In genomic region chr17:79864147-79864546, GRCh38 we compare ENCODE assay signal across 25 cellular contexts.
"Had no signal": no experiment of that assay in that cellular context is flagged by ENCODE, and none has a peak within 500 bp of the region (broad histone marks: within the 10 kb centered on the region; RNA-seq: fewer than 3 reads in every experiment).

No MANE protein-coding gene starts in this region.

- H3K4me3 ChIP-seq: left lung, mucosa of descending colon, ovary, skin epidermis, spleen, tibial nerve, uterus had no signal

- ATAC-seq: left colon; left lung; mucosa of descending colon; naive thymus-derived CD4-positive, alpha-beta T cell; natural killer cell treated with Interleukin-12 subunit alpha and Interleukin-12 subunit beta and Interleukin-15 and Interleukin-18, amount 100 ng/mL, for 72 hours; right cardiac atrium; sciatic nerve; stimulated activated memory B cell treated with anti-CD40 and anti-IgM and Interleukin-4, amounts not matched to agents 10 μg/mL and 1 μg/mL and 100 μg/mL, for 72 hours; stimulated activated naive CD8-positive, alpha-beta T cell treated with anti-CD3 and anti-CD28 coated beads, Interleukin-15, amount 100 ng/mL, for 72 hours had no signal

- H3K4me3 Mint-ChIP-seq: memory B cell; naive thymus-derived CD4-positive, alpha-beta T cell; natural killer cell treated with Interleukin-12 subunit alpha and Interleukin-12 subunit beta and Interleukin-15 and Interleukin-18, amount 100 ng/mL, for 72 hours; stimulated activated memory B cell treated with anti-CD40 and anti-IgM and Interleukin-4, amounts not matched to agents 10 μg/mL and 1 μg/mL and 100 μg/mL, for 72 hours; stimulated activated naive CD8-positive, alpha-beta T cell treated with anti-CD3 and anti-CD28 coated beads, Interleukin-15, amount 100 ng/mL, for 72 hours; type B pancreatic cell had no signal

- H3K9me3 Mint-ChIP-seq: memory B cell; naive thymus-derived CD4-positive, alpha-beta T cell; natural killer cell treated with Interleukin-12 subunit alpha and Interleukin-12 subunit beta and Interleukin-15 and Interleukin-18, amount 100 ng/mL, for 72 hours; stimulated activated memory B cell treated with anti-CD40 and anti-IgM and Interleukin-4, amounts not matched to agents 10 μg/mL and 1 μg/mL and 100 μg/mL, for 72 hours; stimulated activated naive CD8-positive, alpha-beta T cell treated with anti-CD3 and anti-CD28 coated beads, Interleukin-15, amount 100 ng/mL, for 72 hours; type B pancreatic cell had no signal

- H3K36me3 Mint-ChIP-seq: memory B cell; naive thymus-derived CD4-positive, alpha-beta T cell; natural killer cell treated with Interleukin-12 subunit alpha and Interleukin-12 subunit beta and Interleukin-15 and Interleukin-18, amount 100 ng/mL, for 72 hours; stimulated activated memory B cell treated with anti-CD40 and anti-IgM and Interleukin-4, amounts not matched to agents 10 μg/mL and 1 μg/mL and 100 μg/mL, for 72 hours; type B pancreatic cell had no signal

- H3K27ac Mint-ChIP-seq: memory B cell; natural killer cell treated with Interleukin-12 subunit alpha and Interleukin-12 subunit beta and Interleukin-15 and Interleukin-18, amount 100 ng/mL, for 72 hours; progenitor cell of endocrine pancreas; stimulated activated memory B cell treated with anti-CD40 and anti-IgM and Interleukin-4, amounts not matched to agents 10 μg/mL and 1 μg/mL and 100 μg/mL, for 72 hours; type B pancreatic cell had no signal

- H3K36me3 ChIP-seq: left lung, ovary, spleen, tibial nerve, uterus had no signal

- H3K4me1 ChIP-seq: left lung, tibial nerve, uterus had no signal

- H3K27ac ChIP-seq: left lung, ovary, skin epidermis, spleen, tibial nerve, uterus had no signal

- H3K9me3 ChIP-seq: left lung, mucosa of descending colon, ovary, spleen, tibial nerve, uterus had no signal

- DNase-seq: hippocampal formation; kidney glomerular epithelial cell; left colon; midbrain; naive thymus-derived CD4-positive, alpha-beta T cell; ovary; stimulated activated CD4-positive, alpha-beta T cell treated with anti-CD3 and anti-CD28 coated beads, Interleukin-2, amount 100 ng/mL, for 48 hours; stimulated activated CD4-positive, alpha-beta T cell treated with anti-CD3 and anti-CD28 coated beads, Interleukin-4, amount 100 ng/mL, for 4 hours; stimulated activated CD8-positive, alpha-beta memory T cell treated with anti-CD3 and anti-CD28 coated beads, Interleukin-4, amount 100 ng/mL, for 48 hours; stimulated activated naive CD4-positive, alpha-beta T cell treated with Interleukin-2 at 50 U/mL for 16 hours; stimulated activated naive CD8-positive, alpha-beta T cell treated with anti-CD3 and anti-CD28 coated beads, Interleukin-15, amount 100 ng/mL, for 72 hours; substantia nigra; uterus had no signal

- H3K27me3 ChIP-seq: ovary, uterus had no signal
